8 cellular contexts compared by ENCODE assay signal in genomic region chr21:25639922-25640670, GRCh38. TPM values are rescaled to one million over a fixed set of nuclear protein-coding genes. Genes with fewer than 3 reads are reported as not detected.
DNase-seq lines count a peak whose midpoint lies in the region; ATAC-seq and TF ChIP-seq lines count a peak whose summit lies in the region.

No MANE protein-coding gene starts in this region.

- H3K36me3 ChIP-seq in Panc1 (ENCODE audit: control insufficient read depth, insufficient read depth, low read length) (no peaks in the 10 kb centered on the region), colonic mucosa (no peaks in the 10 kb centered on the region), right lobe of liver (no peaks in the 10 kb centered on the region), stomach smooth muscle (ENCODE audit: control insufficient read depth in 2 of 2, insufficient read depth in 2 of 2, low read length in 2 of 2) (peaks cover 0 to 3% of the 10 kb centered on the region in 2 donors)

- H3K4me3 ChIP-seq in Panc1 (ENCODE audit: low read depth in 2 of 2, low read length in 2 of 2) (peak overlapping the region; percentile 46 to 50), colonic mucosa (peak overlapping the region; percentile 52), right lobe of liver (peak overlapping the region; percentile 38 to 47 (median 46)), stomach smooth muscle (ENCODE audit: low read length in 2 of 2) (peak overlapping the region; percentile 85 to 86)

- POLR2A ChIA-PET in Panc1 (lab: Charles Lee): no interaction called here

- H3K9ac ChIP-seq in colonic mucosa (ENCODE audit: low read depth in 2 of 2, low read length in 2 of 2) (peak overlapping the region in 1 of 2 donors; percentile 66), stomach smooth muscle (ENCODE audit: low read length in 2 of 2) (peak overlapping the region; percentile 70 to 79)

- ATAC-seq in HG02852 (IDR thresholded peaks at IDR 0.05; ENCODE audit: unreplicated experiment): peak; percentile 24
- ATAC-seq in Panc1: peak; percentile 65
- ATAC-seq in right lobe of liver: peak; percentile 52 to 67 (median 56)

- TF ChIP-seq CTCF in Panc1 (IDR thresholded peaks at IDR 0.05) (no peak; the same call in 1 of the 2 replicates), colonic mucosa (IDR thresholded peaks at IDR 0.05) (no peak), right lobe of liver (IDR thresholded peaks at IDR 0.05) (peak in 1 of 4 donors; percentile 8)

- in situ Hi-C loops in Panc1 (cut with HindIII; ENCODE audit: low pct_unique_long_range_greater_than_20kb, low sequenced_read_pairs): no loop called here

- CTCF ChIA-PET in Panc1 (lab: Charles Lee): no interaction called here

- intact Hi-C loops in Panc1 (cut with micrococcal nuclease; ENCODE audit: unreplicated experiment): no loop called here
- intact Hi-C loops in colonic mucosa (cut with DNase I): no loop called here
- intact Hi-C loops in right lobe of liver (cut with DNase I): no loop called here

- peaks cover 3% of the 10 kb centered on the region; the same call in 1 of the 2 replicates for H3K4me1 ChIP-seq in Panc1 (ENCODE audit: control insufficient read depth, insufficient read depth, low read length)
- no peaks in the 10 kb centered on the region for H3K4me1 ChIP-seq in colonic mucosa
- H3K4me1 ChIP-seq in right lobe of liver: peaks cover 0 to 19% (median 0%) of the 10 kb centered on the region in 4 donors
- H3K4me1 ChIP-seq in stomach smooth muscle (ENCODE audit: control insufficient read depth, insufficient read depth, low read length): peaks cover 11% of the 10 kb centered on the region

- H3K9me3 ChIP-seq in Panc1 (ENCODE audit: control insufficient read depth, insufficient read depth, low read depth, low read length) (no peaks in the 10 kb centered on the region), colonic mucosa (no peaks in the 10 kb centered on the region), right lobe of liver (no peaks in the 10 kb centered on the region), stomach smooth muscle (ENCODE audit: control insufficient read depth in 2 of 2, low read length in 2 of 2) (no peaks in the 10 kb centered on the region)

- BruUV-seq in Panc1 (replicated peaks; lab: Mats Ljungman, UMichigan): no TSS peak

- H3K27ac ChIP-seq in Panc1 (ENCODE audit: low read length) (no peak overlapping the region), colonic mucosa (no peak overlapping the region), right lobe of liver (peak overlapping the region in 2 of 3 donors; percentile 43 to 62), stomach smooth muscle (ENCODE audit: low read length) (peak overlapping the region; percentile 73)

- H3K27me3 ChIP-seq in Panc1 (ENCODE audit: control insufficient read depth, insufficient read depth, low read length) (peaks cover 12% of the 10 kb centered on the region), colonic mucosa (peaks cover 17% of the 10 kb centered on the region), right lobe of liver (no peaks in the 10 kb centered on the region), stomach smooth muscle (ENCODE audit: control insufficient read depth in 1 of 2, insufficient read depth in 2 of 2, low read length in 2 of 2) (no peaks in the 10 kb centered on the region)

- peak; percentile 30 for DNase-seq in NCI-H146 (lab: John Stamatoyannopoulos, UW)
- DNase-seq in NCI-H146 treated with DMSO at 0.1 percent for 48 hours (lab: John Stamatoyannopoulos, UW; ENCODE audit: unreplicated experiment): no peak
- DNase-seq in Panc1 (ENCODE audit: low read depth, low spot score): no peak
- peak; percentile 22 for DNase-seq in colonic mucosa
- peak in 1 of 3 donors; percentile 35 for DNase-seq in right lobe of liver
- DNase-seq in NCI-H2029 treated with DMSO at 0.1 percent for 48 hours (lab: John Stamatoyannopoulos, UW): no peak

- no peak for TF ChIP-seq POLR2A in right lobe of liver (IDR thresholded peaks at IDR 0.05)

- WGBS in right lobe of liver (ENCODE audit: insufficient coverage, low coverage, low lambda C conversion rate, missing lambda C conversion rate): 7% methylated on average over 11 of the region's 41 CpGs

RNA-seq across cellular contexts. Expression of gene JAM2, which starts 1.0 kb away (rescaled TPM):
- total RNA-seq in Panc1 (2021; ENCODE audit: unreplicated experiment) (0.21 TPM), colonic mucosa (1 to 10 TPM; 3.7 to 9.5 TPM), right lobe of liver (1 to 10 TPM; 1.3 to 2.9 (median 2.0) TPM)
- 0.10 TPM for polyA plus RNA-seq in Panc1 (2012; ENCODE audit: insufficient read length)

RNA-seq across cellular contexts. Expression of gene MRPL39, which starts 32.8 kb away (rescaled TPM):
- 24.7 TPM for total RNA-seq in Panc1 (2021; ENCODE audit: unreplicated experiment)
- polyA plus RNA-seq in Panc1 (2012; ENCODE audit: insufficient read length): 14.1 TPM
- total RNA-seq in colonic mucosa: 10 to 100 TPM; 44.0 to 50.2 TPM
- total RNA-seq in right lobe of liver: 10 to 100 TPM; 18.4 to 23.8 (median 19.5) TPM

Comparison
In these comparisons a context has a peak if more than half of its experiments do, and no peak if none do; other contexts are left out.
1. DNase-seq: peak in NCI-H146 (single experiment) and colonic mucosa (single experiment); none in NCI-H146 treated with DMSO at 0.1 percent for 48 hours (single experiment), Panc1 (single experiment) and NCI-H2029 treated with DMSO at 0.1 percent for 48 hours (single experiment).
2. H3K27ac ChIP-seq: peak in right lobe of liver (2 of 3) and stomach smooth muscle (single experiment); none in Panc1 (single experiment) and colonic mucosa (single experiment).
3. Peak in every context shown above with its lines, with median percentiles within 50 percentile points of each other: ATAC-seq and H3K4me3 ChIP-seq.